Comparison of ENCODE assay signal across 30 cellular contexts in genomic region chr1:57172040-57172439, GRCh38.
"Had no signal": no experiment of that assay in that cellular context is flagged by ENCODE, and none has a peak within 500 bp of the region (broad histone marks: within the 10 kb centered on the region; RNA-seq: fewer than 3 reads in every experiment).

No MANE protein-coding gene starts in this region.

- H3K9me3 ChIP-seq: lower lobe of right lung, pancreas, prostate gland, suprapubic skin, thoracic aorta, tibial artery, upper lobe of right lung had no signal

- DNase-seq: immature natural killer cell; kidney; left colon; left lung; lower lobe of right lung; mammary epithelial cell; mesenchymal stem cell; naive thymus-derived CD8-positive, alpha-beta T cell; nucleus accumbens; pancreas; posterior cingulate gyrus; retina; right cardiac atrium; stimulated activated CD4-positive, alpha-beta T cell treated with anti-CD3 and anti-CD28 coated beads, Interleukin-12 subunit alpha, Interleukin-12 subunit beta, amount 100 ng/mL, for 4 hours; stimulated activated CD4-positive, alpha-beta T cell treated with anti-CD3 and anti-CD28 coated beads, Interleukin-15, amount 100 ng/mL, for 24 hours; stimulated activated CD4-positive, alpha-beta T cell treated with anti-CD3 and anti-CD28 coated beads, Interleukin-2, amount 100 ng/mL, for 24 hours; stimulated activated CD4-positive, alpha-beta T cell treated with anti-CD3 and anti-CD28 coated beads, Interleukin-4, amount 100 ng/mL, for 1 hour; stimulated activated naive B cell treated with anti-CD40 and anti-IgM and Interleukin-4, amounts not matched to agents 10 μg/mL and 1 μg/mL and 100 μg/mL, for 72 hours; stimulated activated naive CD8-positive, alpha-beta T cell treated with anti-CD3 and anti-CD28 coated beads, Interleukin-15, Interleukin-2, amounts not matched to agents 100 U/mL and 50 U/mL, for 24 hours; tibial artery; trophoblast cell; upper lobe of right lung had no signal

- H3K4me3 ChIP-seq: hepatocyte, left lung, lower lobe of right lung, pancreas, prostate gland, skin epidermis, suprapubic skin, thoracic aorta, tibial artery, upper lobe of right lung had no signal

- H3K27me3 ChIP-seq: hepatocyte, left lung, pancreas, suprapubic skin, tibial artery, upper lobe of right lung had no signal

- H3K36me3 ChIP-seq: left lung, lower lobe of right lung, pancreas, prostate gland, suprapubic skin, thoracic aorta, tibial artery, upper lobe of right lung had no signal

- H2AFZ ChIP-seq: hepatocyte had no signal

- H3K4me2 ChIP-seq: hepatocyte had no signal

- H3K79me2 ChIP-seq: hepatocyte had no signal

- H3K27ac ChIP-seq: hepatocyte, left lung, lower lobe of right lung, pancreas, prostate gland, skin epidermis, suprapubic skin, thoracic aorta, tibial artery, upper lobe of right lung had no signal

- H3K4me1 ChIP-seq: left lung, lower lobe of right lung, pancreas, prostate gland, suprapubic skin, tibial artery, upper lobe of right lung had no signal

- FAIRE-seq: islet of Langerhans, kidney, pancreas, urothelium cell line had no signal

- ATAC-seq: left colon; left lung; lower lobe of right lung; naive thymus-derived CD8-positive, alpha-beta T cell; pancreas; right cardiac atrium; sciatic nerve; stimulated activated naive B cell treated with anti-CD40 and anti-IgM and Interleukin-4, amounts not matched to agents 10 μg/mL and 1 μg/mL and 100 μg/mL, for 72 hours; stimulated activated naive CD8-positive, alpha-beta T cell treated with anti-CD3 and anti-CD28 coated beads, Interleukin-15, Interleukin-2, amounts not matched to agents 100 U/mL and 50 U/mL, for 24 hours; upper lobe of right lung had no signal
